Comparison of ENCODE assay signal across 17 cellular contexts in genomic region chr16:58280846-58281301, GRCh38. TPM values are rescaled to one million over a fixed set of nuclear protein-coding genes. Genes with fewer than 3 reads are reported as not detected.
DNase-seq lines count a peak whose midpoint lies in the region; ATAC-seq and TF ChIP-seq lines count a peak whose summit lies in the region.
"Had no signal": no experiment of that assay in that cellular context is flagged by ENCODE, and none has a peak within 500 bp of the region (broad histone marks: within the 10 kb centered on the region; RNA-seq: fewer than 3 reads in every experiment).

No MANE protein-coding gene starts in this region.

- no peaks in the 10 kb centered on the region for H3K4me1 ChIP-seq in prostate gland (replicated peaks)

- H3K4me3 Mint-ChIP-seq in CD14-positive monocyte = no peak overlapping the region
- H3K4me3 Mint-ChIP-seq: activated naive CD4-positive, alpha-beta T cell treated with anti-CD3 and anti-CD28 coated beads, Interleukin-2, amount 50 U/mL, for 24 hours; dendritic cell treated with granulocyte-macrophage colony-stimulating factor and Interleukin-4, amounts not matched to agents 40 ng/mL and 50 ng/mL, for 4 days had no signal

- no peak overlapping the region for H3K27ac Mint-ChIP-seq in CD14-positive monocyte
- H3K27ac Mint-ChIP-seq: activated naive CD4-positive, alpha-beta T cell treated with anti-CD3 and anti-CD28 coated beads, Interleukin-2, amount 50 U/mL, for 24 hours; dendritic cell treated with granulocyte-macrophage colony-stimulating factor and Interleukin-4, amounts not matched to agents 40 ng/mL and 50 ng/mL, for 4 days had no signal

- peak; percentile 76 for ATAC-seq in SK-N-SH treated with all-trans-retinoic acid at 6 μM for 48 hours

- H3K27me3 ChIP-seq in prostate gland (replicated peaks; ENCODE audit: insufficient read depth) = no peaks in the 10 kb centered on the region
- H3K27me3 ChIP-seq: BLaER1 treated with 17β-estradiol and CSF1 and Interleukin-3, amounts not matched to agents 10 nM and 100 nM had no signal

- DNase-seq in AG10803 (ENCODE audit: low read depth) = peak; percentile 3
- peak; percentile 84 for DNase-seq in HPDE6-E6E7 (ENCODE audit: extremely low spot score)
- DNase-seq in iPS-NIHi11 (ENCODE audit: low spot score) = peak; percentile 39
- DNase-seq in NCI-H510A treated with DMSO at 0.1 percent for 48 hours (lab: John Stamatoyannopoulos, UW) = no peak
- no peak for DNase-seq in T-helper 9 cell
- DNase-seq in prostate gland (ENCODE audit: low spot score) = no peak
- DNase-seq in CD14-positive monocyte (ENCODE audit: low spot score) = no peak
- DNase-seq: GF-D8; NCI-H1105; SHP77 treated with DMSO at 0.1 percent for 48 hours; stimulated activated CD4-positive, alpha-beta T cell treated with anti-CD3 and anti-CD28 coated beads, Interleukin-2, amount 100 ng/mL, for 24 hours had no signal

- H3K27me3 Mint-ChIP-seq in CD14-positive monocyte (ENCODE audit: low read depth in 3 of 3) = peaks cover 0 to 3% (median 1%) of the 10 kb centered on the region in 3 donors
- H3K27me3 Mint-ChIP-seq: dendritic cell treated with granulocyte-macrophage colony-stimulating factor and Interleukin-4, amounts not matched to agents 40 ng/mL and 50 ng/mL, for 4 days had no signal

- H3K36me3 Mint-ChIP-seq in CD14-positive monocyte = no peaks in the 10 kb centered on the region
- H3K36me3 Mint-ChIP-seq: activated naive CD4-positive, alpha-beta T cell treated with anti-CD3 and anti-CD28 coated beads, Interleukin-2, amount 50 U/mL, for 24 hours had no signal

- no peak overlapping the region for H3K27ac ChIP-seq in prostate gland
- H3K27ac ChIP-seq: BLaER1 treated with 17β-estradiol and CSF1 and Interleukin-3, amounts not matched to agents 10 nM and 100 nM; VCaP had no signal

- no peaks in the 10 kb centered on the region for H3K4me1 Mint-ChIP-seq in CD14-positive monocyte
- H3K4me1 Mint-ChIP-seq: activated naive CD4-positive, alpha-beta T cell treated with anti-CD3 and anti-CD28 coated beads, Interleukin-2, amount 50 U/mL, for 24 hours had no signal

- H3K36me3 ChIP-seq in prostate gland = no peaks in the 10 kb centered on the region
- H3K36me3 ChIP-seq: BLaER1 treated with 17β-estradiol and CSF1 and Interleukin-3, amounts not matched to agents 10 nM and 100 nM had no signal

- H3K4me3 ChIP-seq in AG10803 (ENCODE audit: low read length) (no peak overlapping the region), prostate gland (no peak overlapping the region)
- H3K4me3 ChIP-seq: BLaER1 treated with 17β-estradiol and CSF1 and Interleukin-3, amounts not matched to agents 10 nM and 100 nM had no signal

- TF ChIP-seq CTCF in AG10803 (conservative IDR thresholded peaks at IDR 0.05; ENCODE audit: low read length) (no peak), prostate gland (IDR thresholded peaks at IDR 0.05) (no peak), CD14-positive monocyte (IDR thresholded peaks at IDR 0.05) (no peak)

- H3K9me3 ChIP-seq in prostate gland = no peaks in the 10 kb centered on the region
- H3K9me3 ChIP-seq: BLaER1 treated with 17β-estradiol and CSF1 and Interleukin-3, amounts not matched to agents 10 nM and 100 nM had no signal

- peaks cover 0 to 3% (median 0%) of the 10 kb centered on the region in 7 donors for H3K9me3 Mint-ChIP-seq in CD14-positive monocyte
- H3K9me3 Mint-ChIP-seq: activated naive CD4-positive, alpha-beta T cell treated with anti-CD3 and anti-CD28 coated beads, Interleukin-2, amount 50 U/mL, for 24 hours; dendritic cell treated with granulocyte-macrophage colony-stimulating factor and Interleukin-4, amounts not matched to agents 40 ng/mL and 50 ng/mL, for 4 days had no signal

- intact Hi-C loops in prostate gland (cut with DNase I) (no loop called here), CD14-positive monocyte (cut with micrococcal nuclease) (no loop called here)

- TF ChIP-seq POLR2A in prostate gland (IDR thresholded peaks at IDR 0.05) = no peak

- WGBS in prostate gland = 40% methylated on average over 3 of the region's 3 CpGs

TF ChIP-seq in SK-N-SH treated with all-trans-retinoic acid at 6 μM for 48 hours, 23 proteins besides CTCF, POLR2A, EP300 and RAD21:
- TF ChIP-seq ESRRG (CRISPR knock-in tag; IDR thresholded peaks at IDR 0.05) (no peak), BACH2 (CRISPR knock-in tag; IDR thresholded peaks at IDR 0.05; ENCODE audit: borderline replicate concordance) (no peak), ZC3H10 (CRISPR knock-in tag; IDR thresholded peaks at IDR 0.05) (no peak), ZNF70 (CRISPR knock-in tag; IDR thresholded peaks at IDR 0.05) (no peak), TCF4 (CRISPR knock-in tag; IDR thresholded peaks at IDR 0.05; ENCODE audit: borderline replicate concordance) (no peak), SNAI2 (CRISPR knock-in tag; IDR thresholded peaks at IDR 0.05) (no peak), ZNF8 (CRISPR knock-in tag; IDR thresholded peaks at IDR 0.05) (no peak), OSR1 (CRISPR knock-in tag; IDR thresholded peaks at IDR 0.05) (no peak), PPARA (CRISPR knock-in tag; IDR thresholded peaks at IDR 0.05; ENCODE audit: borderline replicate concordance) (no peak), GLIS3 (CRISPR knock-in tag; IDR thresholded peaks at IDR 0.05) (no peak), PATZ1 (CRISPR knock-in tag; IDR thresholded peaks at IDR 0.05; ENCODE audit: borderline replicate concordance) (no peak), ZFP3 (CRISPR knock-in tag; IDR thresholded peaks at IDR 0.05) (no peak), RARB (CRISPR knock-in tag; IDR thresholded peaks at IDR 0.05) (no peak), POU6F1 (CRISPR knock-in tag; IDR thresholded peaks at IDR 0.05; ENCODE audit: borderline replicate concordance, low read depth) (no peak), ISL1 (CRISPR knock-in tag; IDR thresholded peaks at IDR 0.05) (no peak)

RNA-seq across cellular contexts. Expression of gene PRSS54, which starts 14.0 kb away (rescaled TPM):
- total RNA-seq in prostate gland = 1 to 10 TPM in 1 of 2 donors, not detected in 1; 4.4 TPM
- polyA plus RNA-seq in CD14-positive monocyte = not detected
- total RNA-seq: mucosa of gallbladder had no signal

Comparison
In these comparisons a context has a peak if more than half of its experiments do, and no peak if none do; other contexts are left out.
1. DNase-seq: peak in AG10803 (single experiment), HPDE6-E6E7 (single experiment) and iPS-NIHi11 (single experiment); none in NCI-H510A treated with DMSO at 0.1 percent for 48 hours (single experiment), T-helper 9 cell (single experiment), prostate gland (single experiment) and CD14-positive monocyte (single experiment).